ENCODE assay signal across 18 cellular contexts in the genomic region with DNA sequence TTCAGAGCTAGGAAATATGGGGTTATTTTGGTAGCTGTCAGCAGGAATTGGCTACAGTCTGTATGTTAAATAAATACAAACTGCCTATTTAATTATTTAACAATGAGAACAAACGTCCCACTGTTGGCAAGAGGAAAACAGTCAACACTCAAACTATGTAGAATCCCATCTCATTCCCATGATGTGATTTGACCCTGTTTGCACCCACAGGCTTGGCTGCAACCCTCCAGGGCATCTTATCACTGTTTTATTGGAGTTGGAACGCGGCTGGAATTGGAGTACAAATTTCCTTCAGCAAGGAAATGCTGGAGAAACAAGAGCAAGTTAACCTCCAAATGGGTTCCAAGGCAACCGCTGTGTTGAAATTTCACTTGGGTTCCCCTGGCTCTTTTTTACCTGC.
DNase-seq lines count a peak whose midpoint lies in the region; ATAC-seq and TF ChIP-seq lines count a peak whose summit lies in the region.
"Had no signal": no experiment of that assay in that cellular context is flagged by ENCODE, and none has a peak within 500 bp of the region (broad histone marks: within the 10 kb centered on the region; RNA-seq: fewer than 3 reads in every experiment).

No MANE protein-coding gene starts in this region.

- in situ Hi-C loops in IMR-90 (cut with MboI; ENCODE audit: low sequenced_read_pairs): loop anchor here (25.0 kb wide), 1 partner anchor 106 kb away; no protein-coding TSS in a partner anchor

- no peak overlapping the region for H2AFZ ChIP-seq in IMR-90 (replicated peaks; ENCODE audit: low read length, poor library complexity)
- no peak overlapping the region for H2AFZ ChIP-seq in smooth muscle cell (ENCODE audit: low read depth)

- peak overlapping the region; percentile 38; the same call in 1 of the 3 replicates for H2BK15ac ChIP-seq in IMR-90 (ENCODE audit: low read depth, low read length)

- peak overlapping the region; percentile 2 for H4K91ac ChIP-seq in IMR-90 (ENCODE audit: insufficient read depth, low read depth, low read length)

- H4K5ac ChIP-seq in IMR-90 (ENCODE audit: low read depth, low read length): no peak overlapping the region; the same call in 1 of the 2 replicates

- dilution Hi-C loops in IMR-90 (cut with HindIII; ENCODE audit: low sequenced_read_pairs, unreplicated experiment): no loop called here

- no peak for TF ChIP-seq CTCF in IMR-90 (conservative IDR thresholded peaks at IDR 0.05; ENCODE audit: low read depth, low read length)
- no peak for TF ChIP-seq CTCF in prostate gland (IDR thresholded peaks at IDR 0.05)
- TF ChIP-seq CTCF in gastroesophageal sphincter (IDR thresholded peaks at IDR 0.05): no peak
- TF ChIP-seq CTCF in smooth muscle cell (IDR thresholded peaks at IDR 0.05; ENCODE audit: borderline replicate concordance, insufficient read depth, poor library complexity, severe bottlenecking): no peak
- TF ChIP-seq CTCF in BE2C (IDR thresholded peaks at IDR 0.05; ENCODE audit: low read depth, low read length): no peak

- H3K36me3 ChIP-seq in IMR-90 (ENCODE audit: control insufficient read depth, insufficient read depth, low read length) (no peaks in the 10 kb centered on the region), prostate gland (no peaks in the 10 kb centered on the region), gastroesophageal sphincter (no peaks in the 10 kb centered on the region), smooth muscle cell (ENCODE audit: low read depth) (no peaks in the 10 kb centered on the region), BE2C (no peaks in the 10 kb centered on the region)
- H3K36me3 ChIP-seq: esophagus squamous epithelium, lower lobe of right lung, tibial nerve had no signal

- DNase-seq in AG08395 (ENCODE audit: low spot score): peak; percentile 41
- no peak for DNase-seq in IMR-90
- peak; percentile 98 for DNase-seq in foreskin melanocyte
- peak; percentile 24 for DNase-seq in prostate gland (ENCODE audit: low spot score)
- no peak for DNase-seq in smooth muscle cell (lab: John Stamatoyannopoulos, UW; ENCODE audit: unreplicated experiment)
- DNase-seq in GDM1 (lab: John Stamatoyannopoulos, UW): no peak
- DNase-seq in BE2C: no peak
- DNase-seq: ACHN; activated naive CD4-positive, alpha-beta T cell treated with Interleukin-2 at 50 U/mL for 16 hours; dorsolateral prefrontal cortex; esophagus squamous epithelium; HFFc6; lower lobe of right lung; NCI-H1092; NCI-H774; stimulated activated CD4-positive, alpha-beta T cell treated with anti-CD3 and anti-CD28 coated beads, Interleukin-2, amount 100 ng/mL, for 48 hours had no signal

- no peak overlapping the region; the same call in 1 of the 2 replicates for H3K18ac ChIP-seq in IMR-90 (ENCODE audit: low read depth, low read length)

- H4K20me1 ChIP-seq in IMR-90 (ENCODE audit: insufficient read depth, low read length) (no peaks in the 10 kb centered on the region), smooth muscle cell (ENCODE audit: low read depth) (no peaks in the 10 kb centered on the region)

- no peak for TF ChIP-seq POLR2A in IMR-90 (IDR thresholded peaks at IDR 0.05; ENCODE audit: low read depth, low read length)
- no peak for TF ChIP-seq POLR2A in prostate gland (IDR thresholded peaks at IDR 0.05)
- no peak for TF ChIP-seq POLR2A in gastroesophageal sphincter (IDR thresholded peaks at IDR 0.05)

- no peak overlapping the region for H2AK9ac ChIP-seq in IMR-90 (replicated peaks; ENCODE audit: low read depth, low read length, poor library complexity)

- TF ChIP-seq EP300 in gastroesophageal sphincter (IDR thresholded peaks at IDR 0.05): no peak

- no peak overlapping the region for H4K8ac ChIP-seq in IMR-90 (ENCODE audit: low read depth in 2 of 2, low read length in 2 of 2)

- H3K9me1 ChIP-seq in IMR-90 (ENCODE audit: insufficient read depth, low read length): no peaks in the 10 kb centered on the region; the same call in none of the 2 replicates

- H3K27me3 ChIP-seq in IMR-90 (ENCODE audit: control insufficient read depth, insufficient read depth, low read length) (no peaks in the 10 kb centered on the region; the same call in 1 of the 2 replicates), prostate gland (replicated peaks; ENCODE audit: insufficient read depth) (no peaks in the 10 kb centered on the region), gastroesophageal sphincter (no peaks in the 10 kb centered on the region), smooth muscle cell (ENCODE audit: low read depth) (no peaks in the 10 kb centered on the region), BE2C (no peaks in the 10 kb centered on the region)
- H3K27me3 ChIP-seq: esophagus squamous epithelium, tibial nerve had no signal

- no peak for TF ChIP-seq RAD21 in IMR-90 (IDR thresholded peaks at IDR 0.05; ENCODE audit: low read length)

- H3F3A ChIP-seq in smooth muscle cell (ENCODE audit: low read depth): no peaks in the 10 kb centered on the region

- intact Hi-C loops in IMR-90 (cut with micrococcal nuclease): loop anchor here (5.0 to 10.0 kb wide), 2 partner anchors 124 to 173 kb away; a partner anchor contains a TSS
- intact Hi-C loops in prostate gland (cut with DNase I): loop anchor here (10.0 kb wide), 1 partner anchor 183 kb away; no protein-coding TSS in a partner anchor

- H3K9ac ChIP-seq in IMR-90 (ENCODE audit: low read depth, low read length) (no peak overlapping the region), smooth muscle cell (ENCODE audit: low read depth) (no peak overlapping the region)

- H3K4me1 ChIP-seq in IMR-90 (ENCODE audit: control insufficient read depth, insufficient read depth, low read length) (peaks cover 12% of the 10 kb centered on the region), prostate gland (replicated peaks) (no peaks in the 10 kb centered on the region), gastroesophageal sphincter (peaks cover 0 to 25% (median 0%) of the 10 kb centered on the region in 3 donors), smooth muscle cell (ENCODE audit: low read depth) (no peaks in the 10 kb centered on the region), BE2C (no peaks in the 10 kb centered on the region)

- WGBS in IMR-90 (ENCODE audit: extremely low coverage in 2 of 2, insufficient read length in 1 of 2), 2 experiments: 100% methylated on average over 1 of the region's 4 CpGs; no CpG with 5 or more reads in 1 of the 2 experiments
- WGBS in prostate gland: 26% methylated on average over 4 of the region's 4 CpGs
- WGBS in gastroesophageal sphincter (ENCODE audit: low coverage in 1 of 2), 2 donors: 22 to 77% methylated on average over 1 to 3 of the region's 4 CpGs
- 41% methylated on average over 4 of the region's 4 CpGs for WGBS in smooth muscle cell (ENCODE audit: low lambda C conversion rate)

- peak overlapping the region; percentile 32; the same call in 1 of the 2 replicates for H2BK120ac ChIP-seq in IMR-90 (ENCODE audit: low read depth, low read length)

- H3K14ac ChIP-seq in IMR-90 (replicated peaks; ENCODE audit: low read depth, low read length): 0 out of 2 replicates have a peak overlapping the region, but pooled peaks have one; percentile 9

- no TSS peak for BruUV-seq in IMR-90 (replicated peaks; lab: Mats Ljungman, UMichigan)

- no peak overlapping the region for H2AK5ac ChIP-seq in IMR-90 (ENCODE audit: low read depth, low read length)

- H3K4me3 ChIP-seq in IMR-90 (ENCODE audit: insufficient read depth, low read depth, low read length) (no peak overlapping the region), prostate gland (no peak overlapping the region), gastroesophageal sphincter (no peak overlapping the region), smooth muscle cell (no peak overlapping the region), BE2C (ENCODE audit: low read depth, low read length) (no peak overlapping the region)
- H3K4me3 ChIP-seq: esophagus squamous epithelium, lower lobe of right lung, tibial nerve had no signal

- H3K27ac ChIP-seq in IMR-90 (ENCODE audit: insufficient read depth, low read length) (no peak overlapping the region), prostate gland (no peak overlapping the region), gastroesophageal sphincter (peak overlapping the region in 2 of 4 donors; percentile 9 to 25), smooth muscle cell (ENCODE audit: low read depth) (no peak overlapping the region)
- H3K27ac ChIP-seq: lower lobe of right lung, tibial nerve had no signal

- peak overlapping the region; percentile 26; the same call in 1 of the 2 replicates for H2BK20ac ChIP-seq in IMR-90 (ENCODE audit: low read depth, low read length)

- POLR2A ChIA-PET in IMR-90 (lab: Charles Lee; ENCODE audit: unreplicated experiment): no interaction called here

- no peaks in the 10 kb centered on the region for H3K9me3 ChIP-seq in IMR-90 (ENCODE audit: control insufficient read depth, insufficient read depth, low read length)
- no peaks in the 10 kb centered on the region for H3K9me3 ChIP-seq in prostate gland
- no peaks in the 10 kb centered on the region for H3K9me3 ChIP-seq in gastroesophageal sphincter
- H3K9me3 ChIP-seq in smooth muscle cell (replicated peaks; ENCODE audit: low read depth): no peaks in the 10 kb centered on the region
- no peaks in the 10 kb centered on the region for H3K9me3 ChIP-seq in BE2C
- H3K9me3 ChIP-seq: esophagus squamous epithelium, lower lobe of right lung, tibial nerve had no signal

- H3K79me2 ChIP-seq in smooth muscle cell (ENCODE audit: low read depth): no peaks in the 10 kb centered on the region

- no peak overlapping the region for H3K4me2 ChIP-seq in IMR-90 (ENCODE audit: low read depth, low read length)
- H3K4me2 ChIP-seq in smooth muscle cell: no peak overlapping the region

- no peak overlapping the region for H3K56ac ChIP-seq in IMR-90 (ENCODE audit: extremely low read depth, insufficient read depth, low read length)

- no peak overlapping the region for H3K4ac ChIP-seq in IMR-90 (ENCODE audit: low read depth, low read length)

- no peak; the same call in 1 of the 2 replicates for ATAC-seq in IMR-90 (ENCODE audit: low read depth)
- no peak for ATAC-seq in gastroesophageal sphincter

- CTCF ChIA-PET in IMR-90 (lab: Yijun Ruan, JAX): no interaction called here

- no peak overlapping the region for H2BK5ac ChIP-seq in IMR-90 (ENCODE audit: low read depth, low read length, poor library complexity, severe bottlenecking)

- no peak overlapping the region for H3K23ac ChIP-seq in IMR-90 (ENCODE audit: low read depth, low read length)

- H3K79me1 ChIP-seq in IMR-90 (ENCODE audit: low read depth in 1 of 2, low read length in 2 of 2): no peaks in the 10 kb centered on the region

TF ChIP-seq in IMR-90, 13 proteins besides CTCF, POLR2A, EP300 and RAD21 (continues in another document):
- no peak for TF ChIP-seq MXI1 (IDR thresholded peaks at IDR 0.05; ENCODE audit: borderline replicate concordance, low read depth, low read length)
- TF ChIP-seq, protein P1, sequence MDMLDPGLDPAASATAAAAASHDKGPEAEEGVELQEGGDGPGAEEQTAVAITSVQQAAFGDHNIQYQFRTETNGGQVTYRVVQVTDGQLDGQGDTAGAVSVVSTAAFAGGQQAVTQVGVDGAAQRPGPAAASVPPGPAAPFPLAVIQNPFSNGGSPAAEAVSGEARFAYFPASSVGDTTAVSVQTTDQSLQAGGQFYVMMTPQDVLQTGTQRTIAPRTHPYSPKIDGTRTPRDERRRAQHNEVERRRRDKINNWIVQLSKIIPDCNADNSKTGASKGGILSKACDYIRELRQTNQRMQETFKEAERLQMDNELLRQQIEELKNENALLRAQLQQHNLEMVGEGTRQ (IDR thresholded peaks at IDR 0.05; ENCODE audit: low read depth, low read length): no peak
- TF ChIP-seq MAFK (IDR thresholded peaks at IDR 0.05; ENCODE audit: low read depth, low read length): no peak

Comparison
In these comparisons a context has a peak if more than half of its experiments do, and no peak if none do; other contexts are left out.
1. DNase-seq: peak in AG08395 (single experiment), foreskin melanocyte (single experiment) and prostate gland (single experiment); none in IMR-90 (single experiment), smooth muscle cell (single experiment), GDM1 (single experiment) and BE2C (single experiment).